In genomic region chrX:51148848-51149247, GRCh38 we compare ENCODE assay signal across 12 cellular contexts.
DNase-seq lines count a peak whose midpoint lies in the region; ATAC-seq, FAIRE-seq and TF ChIP-seq lines count a peak whose summit lies in the region.
"Had no signal": no experiment of that assay in that cellular context is flagged by ENCODE, and none has a peak within 500 bp of the region (broad histone marks: within the 10 kb centered on the region; RNA-seq: fewer than 3 reads in every experiment).

No MANE protein-coding gene starts in this region.

- H3K27ac ChIP-seq in HepG2 (ENCODE audit: extremely low read length, insufficient read depth, low read length) (no peak overlapping the region), right lobe of liver (no peak overlapping the region), VCaP (no peak overlapping the region), gastrocnemius medialis (no peak overlapping the region)

- H3K9me3 ChIP-seq in HepG2 (ENCODE audit: low read length) (no peaks in the 10 kb centered on the region), right lobe of liver (no peaks in the 10 kb centered on the region), gastrocnemius medialis (no peaks in the 10 kb centered on the region)

- no peak for TF ChIP-seq EP300 in HepG2 (IDR thresholded peaks at IDR 0.05; ENCODE audit: low read depth in 2 of 2, low read length in 2 of 2)
- TF ChIP-seq EP300 in HepG2 (CRISPR knock-in tag; IDR thresholded peaks at IDR 0.05; ENCODE audit: borderline replicate concordance), result no peak

- 0% methylated on average over 2 of the region's 2 CpGs for WGBS in HepG2 (ENCODE audit: low lambda C conversion rate)
- WGBS in right lobe of liver (ENCODE audit: insufficient coverage, low coverage, low lambda C conversion rate, missing lambda C conversion rate), result 23% methylated on average over 2 of the region's 2 CpGs

- TF ChIP-seq CTCF in HepG2 (CRISPR knock-in tag; IDR thresholded peaks at IDR 0.05) (peak; percentile 20; the same call in 1 of the 2 replicates), right lobe of liver (IDR thresholded peaks at IDR 0.05) (peak in 2 of 4 donors; percentile 16 to 22), VCaP (conservative IDR thresholded peaks at IDR 0.05) (peak; percentile 56), gastrocnemius medialis (IDR thresholded peaks at IDR 0.05 in 4 of 5, conservative IDR thresholded peaks at IDR 0.05 in 1 of 5) (no peak)

- DNase-seq in HepG2 (ENCODE audit: low spot score), result no peak
- no peak for DNase-seq in right lobe of liver
- peak; percentile 39 for DNase-seq in iPS-NIHi7 (ENCODE audit: extremely low spot score)
- DNase-seq in urothelium cell line (ENCODE audit: low spot score), result peak; percentile 43
- no peak for DNase-seq in gastrocnemius medialis
- no peak for DNase-seq in activated CD4-positive, CD25-positive, alpha-beta regulatory T cell treated with anti-CD3 and anti-CD28 coated beads, Interleukin-2, amount 50 U/mL, for 72 hours
- DNase-seq in CD1c-positive myeloid dendritic cell (ENCODE audit: extremely low spot score), result no peak
- DNase-seq: naive B cell; NCI-H2029; stimulated activated CD4-positive, alpha-beta T cell treated with anti-CD3 and anti-CD28 coated beads, Interleukin-15, amount 100 ng/mL, for 24 hours; stimulated activated CD8-positive, alpha-beta memory T cell treated with anti-CD3 and anti-CD28 coated beads, Interleukin-4, amount 100 ng/mL, for 48 hours had no signal

- H3K27me3 ChIP-seq in HepG2 (ENCODE audit: control insufficient read depth in 1 of 2, insufficient read depth in 2 of 2, low read length in 2 of 2) (no peaks in the 10 kb centered on the region), right lobe of liver (no peaks in the 10 kb centered on the region), gastrocnemius medialis (peaks cover 0 to 3% (median 0%) of the 10 kb centered on the region in 3 donors)

- H3K9ac ChIP-seq in HepG2 (ENCODE audit: insufficient read depth, low read depth, low read length), result no peak overlapping the region

- no TSS peak for BruUV-seq in HepG2 (replicated peaks; lab: Mats Ljungman, UMichigan)

- in situ Hi-C loops in HepG2 (cut with HindIII; ENCODE audit: extremely low pct_ligation_motif_present, low pct_unique_long_range_greater_than_20kb) (no loop called here), gastrocnemius medialis (cut with MboI; ENCODE audit: low sequenced_read_pairs in 4 of 4) (no loop called here)

- TF ChIP-seq POLR2A in HepG2 (IDR thresholded peaks at IDR 0.05; ENCODE audit: insufficient read depth in 1 of 2, low read depth in 2 of 2, low read length in 2 of 2) (no peak), right lobe of liver (IDR thresholded peaks at IDR 0.05) (no peak), gastrocnemius medialis (IDR thresholded peaks at IDR 0.05) (no peak)

- intact Hi-C loops in HepG2 (cut with micrococcal nuclease; ENCODE audit: unreplicated experiment), result loop anchor here (1.0 kb wide), 1 partner anchor 33 kb away; no protein-coding TSS in a partner anchor
- intact Hi-C loops in right lobe of liver (cut with DNase I), result no loop called here
- intact Hi-C loops in gastrocnemius medialis (cut with DNase I; ENCODE audit: low total_unique reads), result no loop called here

- POLR2A ChIA-PET in HepG2 (lab: Yijun Ruan, JAX), result no interaction called here

- FAIRE-seq in HepG2 (lab: Jason Lieb, UNC) (no peak), urothelium cell line (lab: Jason Lieb, UNC) (no peak)

- H4K20me1 ChIP-seq in HepG2 (ENCODE audit: insufficient read depth, low read length), result no peaks in the 10 kb centered on the region

- no peak for TF ChIP-seq RAD21 in HepG2 (CRISPR knock-in tag; IDR thresholded peaks at IDR 0.05)

- no peak overlapping the region for H3K4me2 ChIP-seq in HepG2 (ENCODE audit: low read depth, low read length)

- no peaks in the 10 kb centered on the region for H3K79me2 ChIP-seq in HepG2 (ENCODE audit: insufficient read depth, low read length)

- H3K4me1 ChIP-seq in HepG2 (ENCODE audit: insufficient read depth, low read length) (no peaks in the 10 kb centered on the region), right lobe of liver (no peaks in the 10 kb centered on the region), gastrocnemius medialis (no peaks in the 10 kb centered on the region)

- no peaks in the 10 kb centered on the region for H3K36me3 ChIP-seq in HepG2 (replicated peaks in 1 of 2; ENCODE audit: control insufficient read depth in 1 of 2, insufficient read depth in 2 of 2, low read length in 2 of 2)
- H3K36me3 ChIP-seq in right lobe of liver, result no peaks in the 10 kb centered on the region
- H3K36me3 ChIP-seq in gastrocnemius medialis, result no peaks in the 10 kb centered on the region

- ATAC-seq in HepG2 (no peak), right lobe of liver (no peak), gastrocnemius medialis (no peak)

- CTCF ChIA-PET in HepG2 (lab: Yijun Ruan, JAX; ENCODE audit: low intra/inter-chr PET ratio, low total read pairs), result no interaction called here

- H3K4me3 ChIP-seq in HepG2 (replicated peaks in 1 of 3; ENCODE audit: insufficient read depth in 1 of 3, low read depth in 2 of 3, low read length in 3 of 3) (no peak overlapping the region), right lobe of liver (no peak overlapping the region), gastrocnemius medialis (no peak overlapping the region)

- H2AFZ ChIP-seq in HepG2 (ENCODE audit: low read length), result no peak overlapping the region

TF ChIP-seq in HepG2, 621 proteins besides CTCF, POLR2A, EP300 and RAD21:
- TF ChIP-seq ZNF614 (CRISPR knock-in tag; IDR thresholded peaks at IDR 0.05; ENCODE audit: borderline replicate concordance) (no peak), ZNF205 (CRISPR knock-in tag; IDR thresholded peaks at IDR 0.05) (no peak), STAG1 (CRISPR knock-in tag; IDR thresholded peaks at IDR 0.05) (peak; percentile 29; the same call in 1 of the 2 replicates)

Comparison
In these comparisons a context has a peak if more than half of its experiments do, and no peak if none do; other contexts are left out.
1. DNase-seq: peak in iPS-NIHi7 (single experiment) and urothelium cell line (single experiment); none in HepG2 (single experiment), right lobe of liver (0 of 3), gastrocnemius medialis (0 of 2), activated CD4-positive, CD25-positive, alpha-beta regulatory T cell treated with anti-CD3 and anti-CD28 coated beads, Interleukin-2, amount 50 U/mL, for 72 hours (single experiment) and CD1c-positive myeloid dendritic cell (single experiment).
2. CTCF ChIP-seq: peak in HepG2 (single experiment) and VCaP (single experiment); none in gastrocnemius medialis (0 of 5).